ENCODE assay signal across 8 cellular contexts in genomic region chr22:32644252-32645100, GRCh38.
DNase-seq lines count a peak whose midpoint lies in the region; ATAC-seq and TF ChIP-seq lines count a peak whose summit lies in the region.

No MANE protein-coding gene starts in this region.

- no peaks in the 10 kb centered on the region for H3K36me3 ChIP-seq in upper lobe of left lung

- H3K4me1 ChIP-seq in upper lobe of left lung = peaks cover 10 to 15% (median 13%) of the 10 kb centered on the region in 4 donors

- TF ChIP-seq EP300 in upper lobe of left lung (IDR thresholded peaks at IDR 0.05) = peak; percentile 7 to 95 (median 66)

- ATAC-seq in central memory CD8-positive, alpha-beta T cell (replicated peaks; ENCODE audit: extremely low read depth, poor library complexity, severe bottlenecking) = peak; percentile 70
- peak; percentile 60 to 86 for ATAC-seq in upper lobe of left lung (ENCODE audit: low FRiP score in 2 of 2)
- ATAC-seq in HG02970 (IDR thresholded peaks at IDR 0.05; ENCODE audit: low FRiP score, unreplicated experiment) = no peak

- in situ Hi-C loops in GM13977 (cut with MboI; ENCODE audit: low pct_unique_long_range_greater_than_20kb, low sequenced_read_pairs, unreplicated experiment) = no loop called here

- peaks cover 0 to 5% (median 0%) of the 10 kb centered on the region in 4 donors for H3K9me3 ChIP-seq in upper lobe of left lung

- 7 to 13% methylated on average over 10 to 14 of the region's 14 CpGs for WGBS in upper lobe of left lung, 2 donors

- peak overlapping the region; percentile 67 for H3K27ac Mint-ChIP-seq in T-helper 2 cell treated with Interferon-gamma antibody and Interleukin-4, amounts not matched to agents 5 μg/mL and 100 μg/mL, for 36 hours
- peak overlapping the region; percentile 64 for H3K27ac Mint-ChIP-seq in central memory CD8-positive, alpha-beta T cell (ENCODE audit: low read depth)

- TF ChIP-seq POLR2A in upper lobe of left lung (IDR thresholded peaks at IDR 0.05) = peak in 1 of 4 donors; percentile 33

- no peaks in the 10 kb centered on the region for H3K27me3 ChIP-seq in upper lobe of left lung

- no peaks in the 10 kb centered on the region for H3K27me3 Mint-ChIP-seq in T-helper 2 cell treated with Interferon-gamma antibody and Interleukin-4, amounts not matched to agents 5 μg/mL and 100 μg/mL, for 36 hours (ENCODE audit: low read depth)
- H3K27me3 Mint-ChIP-seq in central memory CD8-positive, alpha-beta T cell = no peaks in the 10 kb centered on the region

- peak overlapping the region; percentile 80 to 90 (median 86) for H3K27ac ChIP-seq in upper lobe of left lung

- H3K4me3 Mint-ChIP-seq in T-helper 2 cell treated with Interferon-gamma antibody and Interleukin-4, amounts not matched to agents 5 μg/mL and 100 μg/mL, for 36 hours = peak overlapping the region; percentile 67
- H3K4me3 Mint-ChIP-seq in central memory CD8-positive, alpha-beta T cell = peak overlapping the region; percentile 59

- H3K4me1 Mint-ChIP-seq in T-helper 2 cell treated with Interferon-gamma antibody and Interleukin-4, amounts not matched to agents 5 μg/mL and 100 μg/mL, for 36 hours (ENCODE audit: low read depth) = peaks cover 11% of the 10 kb centered on the region
- H3K4me1 Mint-ChIP-seq in central memory CD8-positive, alpha-beta T cell = peaks cover 16% of the 10 kb centered on the region

- no peaks in the 10 kb centered on the region for H3K9me3 Mint-ChIP-seq in T-helper 2 cell treated with Interferon-gamma antibody and Interleukin-4, amounts not matched to agents 5 μg/mL and 100 μg/mL, for 36 hours
- H3K9me3 Mint-ChIP-seq in central memory CD8-positive, alpha-beta T cell = peaks cover 3% of the 10 kb centered on the region

- DNase-seq in DMS153 treated with DMSO at 0.1 percent for 48 hours (lab: John Stamatoyannopoulos, UW; ENCODE audit: unreplicated experiment) (peak; percentile 82), myocyte (ENCODE audit: low read depth) (peak; percentile 40), upper lobe of left lung (peak in 1 of 2 donors; percentile 67), medulla oblongata (ENCODE audit: extremely low spot score) (no peak), GM13977 (ENCODE audit: low spot score) (no peak)
- DNase-seq in T-helper 2 cell treated with Interferon-gamma antibody and Interleukin-4, amounts not matched to agents 5 μg/mL and 100 μg/mL, for 36 hours (ENCODE audit: low spot score) = no peak
- no peak for DNase-seq in central memory CD8-positive, alpha-beta T cell (ENCODE audit: low spot score in 2 of 2)

- no peaks in the 10 kb centered on the region for H3K36me3 Mint-ChIP-seq in T-helper 2 cell treated with Interferon-gamma antibody and Interleukin-4, amounts not matched to agents 5 μg/mL and 100 μg/mL, for 36 hours (ENCODE audit: low read depth)
- no peaks in the 10 kb centered on the region for H3K36me3 Mint-ChIP-seq in central memory CD8-positive, alpha-beta T cell (ENCODE audit: insufficient read depth)

- no peak overlapping the region for H3K4me3 ChIP-seq in upper lobe of left lung

- TF ChIP-seq CTCF in upper lobe of left lung (IDR thresholded peaks at IDR 0.05) (no peak), GM13977 (IDR thresholded peaks at IDR 0.05; ENCODE audit: extremely low read depth, insufficient read depth, missing control alignments) (no peak)

Comparison
In these comparisons a context has a peak if more than half of its experiments do, and no peak if none do; other contexts are left out.
1. DNase-seq: peak in DMS153 treated with DMSO at 0.1 percent for 48 hours (single experiment) and myocyte (single experiment); none in T-helper 2 cell treated with Interferon-gamma antibody and Interleukin-4, amounts not matched to agents 5 μg/mL and 100 μg/mL, for 36 hours (single experiment), central memory CD8-positive, alpha-beta T cell (0 of 2), medulla oblongata (single experiment) and GM13977 (single experiment).